In the genomic region with DNA sequence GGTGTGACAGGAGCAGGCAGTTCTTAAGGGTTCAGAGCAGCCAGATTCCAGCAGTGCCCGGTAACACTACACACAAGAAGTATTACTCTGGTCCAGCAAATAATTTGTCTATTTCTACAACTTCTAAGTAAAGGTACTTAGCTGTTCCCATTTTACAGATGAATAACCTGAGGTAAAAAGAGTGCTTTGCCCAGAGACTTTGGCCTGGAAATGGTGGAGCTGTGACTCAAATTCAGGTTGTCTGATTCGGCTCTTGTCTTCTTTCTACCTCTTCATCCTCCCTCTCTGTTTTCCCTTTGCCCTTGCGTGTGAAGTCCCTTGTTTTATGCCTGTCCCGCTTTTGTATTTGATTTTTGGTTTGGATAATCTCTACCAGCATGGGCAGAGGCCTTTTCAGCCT, we compare ENCODE assay signal across 29 cellular contexts. TPM values are rescaled to one million over a fixed set of nuclear protein-coding genes. Genes with fewer than 3 reads are reported as not detected.
"Had no signal": no experiment of that assay in that cellular context is flagged by ENCODE, and none has a peak within 500 bp of the region (broad histone marks: within the 10 kb centered on the region; RNA-seq: fewer than 3 reads in every experiment).

No MANE protein-coding gene starts in this region.

- H3K27me3 Mint-ChIP-seq: activated CD4-positive, alpha-beta memory T cell treated with anti-CD3 and anti-CD28 coated beads for 36 hours; activated CD4-positive, alpha-beta T cell treated with anti-CD3 and anti-CD28 coated beads for 36 hours; activated CD4-positive, alpha-beta T cell treated with anti-CD3 and anti-CD28 coated beads, Interleukin-2, amount 10 ng/mL, durations not matched to agents 24 days and 14 days; activated naive CD8-positive, alpha-beta T cell treated with anti-CD3 and anti-CD28 coated beads for 36 hours; activated naive CD8-positive, alpha-beta T cell treated with anti-CD3 and anti-CD28 coated beads, Interleukin-2, amount 50 U/mL, for 24 hours; activated T-helper 17 cell treated with anti-CD3 and anti-CD28 coated beads, Interleukin-2, amount 50 U/mL, for 72 hours; T-helper 17 cell had no signal

- DNase-seq: activated CD4-positive, alpha-beta memory T cell treated with anti-CD3 and anti-CD28 coated beads for 36 hours; activated CD4-positive, alpha-beta T cell treated with anti-CD3 and anti-CD28 coated beads for 36 hours; activated CD4-positive, alpha-beta T cell treated with anti-CD3 and anti-CD28 coated beads, Interleukin-2, amount 10 ng/mL, durations not matched to agents 24 days and 14 days; activated CD4-positive, CD25-positive, alpha-beta regulatory T cell; activated CD4-positive, CD25-positive, alpha-beta regulatory T cell treated with anti-CD3 and anti-CD28 coated beads, Interleukin-2, amount 50 U/mL, for 72 hours; activated CD8-positive, alpha-beta memory T cell treated with anti-CD3 and anti-CD28 coated beads for 24 hours; activated effector memory CD4-positive, alpha-beta T cell treated with Interleukin-2 at 50 U/mL for 16 hours; activated gamma-delta T cell treated with Interleukin-2 at 50 U/mL for 16 hours; activated naive CD4-positive, alpha-beta T cell treated with Interleukin-2 at 50 U/mL for 16 hours; activated naive CD8-positive, alpha-beta T cell treated with anti-CD3 and anti-CD28 coated beads for 36 hours; activated naive CD8-positive, alpha-beta T cell treated with anti-CD3 and anti-CD28 coated beads, Interleukin-2, amount 50 U/mL, for 24 hours; activated T-cell treated with anti-CD3 and anti-CD28 coated beads, Interleukin-2, amount 50 U/mL, for 4 hours; adrenal gland; amygdala; body of pancreas; caudate nucleus; colonic mucosa; effector CD8-positive, alpha-beta T cell; esophagus squamous epithelium; foreskin melanocyte; T-helper 1 cell; T-helper 17 cell had no signal

- H3K9me3 Mint-ChIP-seq: activated CD4-positive, alpha-beta memory T cell treated with anti-CD3 and anti-CD28 coated beads for 36 hours; activated CD4-positive, alpha-beta T cell treated with anti-CD3 and anti-CD28 coated beads, Interleukin-2, amount 10 ng/mL, durations not matched to agents 24 days and 14 days; activated naive CD8-positive, alpha-beta T cell treated with anti-CD3 and anti-CD28 coated beads for 36 hours; activated naive CD8-positive, alpha-beta T cell treated with anti-CD3 and anti-CD28 coated beads, Interleukin-2, amount 50 U/mL, for 24 hours; activated T-cell treated with anti-CD3 and anti-CD28 coated beads, Interleukin-2, amount 50 U/mL, for 4 hours; activated T-helper 17 cell treated with anti-CD3 and anti-CD28 coated beads, Interleukin-2, amount 50 U/mL, for 72 hours had no signal

- H3K27ac Mint-ChIP-seq: activated CD4-positive, alpha-beta memory T cell treated with anti-CD3 and anti-CD28 coated beads for 36 hours; activated CD4-positive, alpha-beta T cell treated with anti-CD3 and anti-CD28 coated beads for 36 hours; activated CD4-positive, alpha-beta T cell treated with anti-CD3 and anti-CD28 coated beads, Interleukin-2, amount 10 ng/mL, durations not matched to agents 24 days and 14 days; activated naive CD8-positive, alpha-beta T cell treated with anti-CD3 and anti-CD28 coated beads for 36 hours; activated naive CD8-positive, alpha-beta T cell treated with anti-CD3 and anti-CD28 coated beads, Interleukin-2, amount 50 U/mL, for 24 hours; activated T-helper 17 cell treated with anti-CD3 and anti-CD28 coated beads, Interleukin-2, amount 50 U/mL, for 72 hours; T-helper 17 cell had no signal

- H3K4me3 Mint-ChIP-seq: activated CD4-positive, alpha-beta memory T cell treated with anti-CD3 and anti-CD28 coated beads for 36 hours; activated CD4-positive, alpha-beta T cell treated with anti-CD3 and anti-CD28 coated beads for 36 hours; activated CD4-positive, alpha-beta T cell treated with anti-CD3 and anti-CD28 coated beads, Interleukin-2, amount 10 ng/mL, durations not matched to agents 24 days and 14 days; activated naive CD8-positive, alpha-beta T cell treated with anti-CD3 and anti-CD28 coated beads for 36 hours; activated naive CD8-positive, alpha-beta T cell treated with anti-CD3 and anti-CD28 coated beads, Interleukin-2, amount 50 U/mL, for 24 hours; activated T-cell treated with anti-CD3 and anti-CD28 coated beads, Interleukin-2, amount 50 U/mL, for 4 hours; activated T-helper 17 cell treated with anti-CD3 and anti-CD28 coated beads, Interleukin-2, amount 50 U/mL, for 72 hours; T-helper 17 cell had no signal

- H3K4me1 Mint-ChIP-seq: activated CD4-positive, alpha-beta T cell treated with anti-CD3 and anti-CD28 coated beads for 36 hours; activated CD4-positive, alpha-beta T cell treated with anti-CD3 and anti-CD28 coated beads, Interleukin-2, amount 10 ng/mL, durations not matched to agents 24 days and 14 days; activated naive CD8-positive, alpha-beta T cell treated with anti-CD3 and anti-CD28 coated beads for 36 hours; activated naive CD8-positive, alpha-beta T cell treated with anti-CD3 and anti-CD28 coated beads, Interleukin-2, amount 50 U/mL, for 24 hours; activated T-helper 17 cell treated with anti-CD3 and anti-CD28 coated beads, Interleukin-2, amount 50 U/mL, for 72 hours had no signal

- ATAC-seq: activated CD4-positive, alpha-beta T cell treated with anti-CD3 and anti-CD28 coated beads for 36 hours; activated naive CD8-positive, alpha-beta T cell treated with anti-CD3 and anti-CD28 coated beads, Interleukin-2, amount 50 U/mL, for 24 hours; activated T-cell treated with anti-CD3 and anti-CD28 coated beads, Interleukin-2, amount 50 U/mL, for 4 hours; activated T-helper 17 cell treated with anti-CD3 and anti-CD28 coated beads, Interleukin-2, amount 50 U/mL, for 72 hours; body of pancreas; gastroesophageal sphincter; T-helper 17 cell had no signal

RNA-seq across cellular contexts. Expression of gene SFRP5, which starts 17.1 kb away (rescaled TPM):
- total RNA-seq: activated CD4-positive, alpha-beta memory T cell treated with anti-CD3 and anti-CD28 coated beads for 36 hours; activated CD4-positive, alpha-beta T cell treated with anti-CD3 and anti-CD28 coated beads for 36 hours; activated CD4-positive, alpha-beta T cell treated with anti-CD3 and anti-CD28 coated beads, Interleukin-2, amount 10 ng/mL, durations not matched to agents 24 days and 14 days; activated T-helper 17 cell treated with anti-CD3 and anti-CD28 coated beads, Interleukin-2, amount 50 U/mL, for 72 hours; dermis microvascular lymphatic vessel endothelial cell; endothelial cell of umbilical vein; fibroblast of lung; fibroblast of villous mesenchyme; glomerular endothelial cell; T-helper 17 cell had no signal
